Comparison of ENCODE assay signal across 1 cellular context in genomic region chr17:15446036-15446435, GRCh38.
TF ChIP-seq lines count a peak whose summit lies in the region.

No MANE protein-coding gene starts in this region.

TF ChIP-seq in Ishikawa, 13 proteins besides CTCF, POLR2A, EP300 and RAD21 (continued from another document):
- TF ChIP-seq CEBPB (IDR thresholded peaks at IDR 0.05) (no peak), TEAD4 (IDR thresholded peaks at IDR 0.05) (no peak), TCF12 (IDR thresholded peaks at IDR 0.05; ENCODE audit: low read depth) (no peak), MAX (IDR thresholded peaks at IDR 0.05) (no peak), TAF1 (IDR thresholded peaks at IDR 0.05; ENCODE audit: low read depth) (no peak), USF1 (IDR thresholded peaks at IDR 0.05) (no peak), FOXM1 (IDR thresholded peaks at IDR 0.05; ENCODE audit: borderline replicate concordance, low read depth) (no peak)
